Comparison of ENCODE assay signal across 19 cellular contexts in genomic region chr15:48334260-48334659, GRCh38. TPM values are rescaled to one million over a fixed set of nuclear protein-coding genes. Genes with fewer than 3 reads are reported as not detected.
DNase-seq lines count a peak whose midpoint lies in the region; ATAC-seq, FAIRE-seq and TF ChIP-seq lines count a peak whose summit lies in the region.
"Had no signal": no experiment of that assay in that cellular context is flagged by ENCODE, and none has a peak within 500 bp of the region (broad histone marks: within the 10 kb centered on the region; RNA-seq: fewer than 3 reads in every experiment).

No MANE protein-coding gene starts in this region.

- BruUV-seq in HepG2 (replicated peaks; lab: Mats Ljungman, UMichigan), result no TSS peak
- BruUV-seq in GM12878 (replicated peaks; lab: Mats Ljungman, UMichigan), result no TSS peak

- no peak overlapping the region for H2AFZ ChIP-seq in HepG2 (ENCODE audit: low read length)
- no peak overlapping the region for H2AFZ ChIP-seq in GM12878 (ENCODE audit: control insufficient read depth, low read depth, low read length)

- ATAC-seq in HepG2 (no peak), right lobe of liver (no peak), GM12878 (no peak), GM21528 (IDR thresholded peaks at IDR 0.05; ENCODE audit: low FRiP score, unreplicated experiment) (no peak)
- ATAC-seq: esophagus mucosa; left ventricle myocardium superior; naive thymus-derived CD4-positive, alpha-beta T cell; sciatic nerve; stimulated activated naive B cell treated with anti-CD40 and anti-IgM and Interleukin-4, amounts not matched to agents 10 μg/mL and 1 μg/mL and 100 μg/mL, for 72 hours; T-helper 17 cell had no signal

- H4K20me1 ChIP-seq in HepG2 (ENCODE audit: insufficient read depth, low read length) (no peaks in the 10 kb centered on the region), GM12878 (ENCODE audit: control insufficient read depth, insufficient read depth) (no peaks in the 10 kb centered on the region)

- TF ChIP-seq EP300 in HepG2 (IDR thresholded peaks at IDR 0.05; ENCODE audit: low read depth in 2 of 2, low read length in 2 of 2), result no peak
- no peak for TF ChIP-seq EP300 in HepG2 (CRISPR knock-in tag; IDR thresholded peaks at IDR 0.05; ENCODE audit: borderline replicate concordance)
- no peak for TF ChIP-seq EP300 in GM12878 (IDR thresholded peaks at IDR 0.05; ENCODE audit: borderline replicate concordance in 1 of 2, control insufficient read depth in 1 of 2, low read depth in 2 of 2, low read length in 2 of 2)

- SMC1A ChIA-PET in GM12878 (lab: Charles Lee; ENCODE audit: uncharacterized antibody, unreplicated experiment), result interaction anchor here (0.9 to 4.1 kb wide), 5 partner anchors 8 to 49 kb away, joined by 4 to 43 read pairs (median 6); no protein-coding TSS in a partner anchor

- TF ChIP-seq RAD21 in HepG2 (CRISPR knock-in tag; IDR thresholded peaks at IDR 0.05), result no peak
- no peak for TF ChIP-seq RAD21 in GM12878 (IDR thresholded peaks at IDR 0.05; ENCODE audit: insufficient read depth, low read depth, low read length)

- no peak overlapping the region for H3K4me2 ChIP-seq in HepG2 (ENCODE audit: low read depth, low read length)
- H3K4me2 ChIP-seq in GM12878 (ENCODE audit: control insufficient read depth, insufficient read depth), result peak overlapping the region; percentile 89; the same call in 1 of the 2 replicates

- H3K27me3 ChIP-seq in HepG2 (ENCODE audit: control insufficient read depth in 1 of 2, insufficient read depth in 2 of 2, low read length in 2 of 2) (no peaks in the 10 kb centered on the region; a peak in 1 of 5 replicates), right lobe of liver (no peaks in the 10 kb centered on the region), GM12878 (replicated peaks in 1 of 2; ENCODE audit: control insufficient read depth in 2 of 2, insufficient read depth in 2 of 2, low read length in 1 of 2) (no peaks in the 10 kb centered on the region)

- RAD21 ChIA-PET in GM12878 (lab: Charles Lee; ENCODE audit: unreplicated experiment), result interaction anchor here (1.1 to 3.7 kb wide), 4 partner anchors 9 to 49 kb away, joined by 3 to 23 read pairs (median 4); no protein-coding TSS in a partner anchor

- POLR2A ChIA-PET in HepG2 (lab: Yijun Ruan, JAX) (no interaction called here), GM12878 (lab: Charles Lee) (no interaction called here)

- peaks cover 38% of the 10 kb centered on the region for H3K4me1 ChIP-seq in HepG2 (ENCODE audit: insufficient read depth, low read length)
- H3K4me1 ChIP-seq in right lobe of liver, result peaks cover 0 to 10% (median 6%) of the 10 kb centered on the region in 4 donors
- H3K4me1 ChIP-seq in GM12878 (ENCODE audit: control insufficient read depth, insufficient read depth, low read length), result peaks cover 3% of the 10 kb centered on the region; the same call in 1 of the 2 replicates

- no peak overlapping the region for H3K4me3 ChIP-seq in HepG2 (replicated peaks in 1 of 3; ENCODE audit: insufficient read depth in 1 of 3, low read depth in 2 of 3, low read length in 3 of 3)
- no peak overlapping the region for H3K4me3 ChIP-seq in right lobe of liver
- H3K4me3 ChIP-seq in GM12878, result 0 out of 2 replicates have a peak overlapping the region, but pooled peaks have one; percentile 91

- intact Hi-C loops in HepG2 (cut with micrococcal nuclease; ENCODE audit: unreplicated experiment), result no loop called here
- intact Hi-C loops in right lobe of liver (cut with DNase I), result no loop called here
- intact Hi-C loops in GM12878 (cut with micrococcal nuclease; ENCODE audit: unreplicated experiment), result loop anchor here (10.0 kb wide), 1 partner anchor 1291 kb away; the partner anchor contains the start of genes DTWD1 and FAM227B

- CTCF ChIA-PET in HepG2 (lab: Yijun Ruan, JAX; ENCODE audit: low intra/inter-chr PET ratio, low total read pairs) (no interaction called here), GM12878 (lab: Yijun Ruan, JAX) (interaction anchor here (1.4 to 6.6 kb wide), 2 partner anchors 9 to 21 kb away, joined by 4 to 123 read pairs; no protein-coding TSS in a partner anchor)

- H3K9ac ChIP-seq in HepG2 (ENCODE audit: insufficient read depth, low read depth, low read length) (no peak overlapping the region), GM12878 (ENCODE audit: control insufficient read depth, insufficient read depth, low read length) (no peak overlapping the region)

- H3K9me3 ChIP-seq in HepG2 (ENCODE audit: low read length) (no peaks in the 10 kb centered on the region), right lobe of liver (no peaks in the 10 kb centered on the region), GM12878 (replicated peaks; ENCODE audit: control insufficient read depth, insufficient read depth, low read length) (no peaks in the 10 kb centered on the region)

- no peak for DNase-seq in HepG2 (ENCODE audit: low spot score)
- no peak for DNase-seq in right lobe of liver
- peak; percentile 67 for DNase-seq in NOMO-1 treated with DMSO at 0.1 percent for 48 hours (lab: John Stamatoyannopoulos, UW; ENCODE audit: unreplicated experiment)
- no peak for DNase-seq in GM12878 (ENCODE audit: low read depth, low spot score)
- no peak for DNase-seq in NK-92 treated with Interleukin-12 subunit alpha and Interleukin-12 subunit beta, amount 100 ng/mL, for 24 hours (lab: John Stamatoyannopoulos, UW)
- no peak for DNase-seq in occipital lobe (lab: John Stamatoyannopoulos, UW)
- DNase-seq in NCI-H345 treated with DMSO at 0.1 percent for 48 hours (lab: John Stamatoyannopoulos, UW; ENCODE audit: unreplicated experiment), result no peak
- DNase-seq: DMS79 treated with DMSO at 0.1 percent for 48 hours; left ventricle myocardium superior; naive thymus-derived CD4-positive, alpha-beta T cell; NCI-H2171; stimulated activated CD4-positive, alpha-beta T cell treated with anti-CD3 and anti-CD28 coated beads, Interleukin-4, amount 100 ng/mL, for 4 hours; stimulated activated naive B cell treated with anti-CD40 and anti-IgM and Interleukin-4, amounts not matched to agents 10 μg/mL and 1 μg/mL and 100 μg/mL, for 72 hours; T-helper 17 cell had no signal

- TF ChIP-seq POLR2A in HepG2 (IDR thresholded peaks at IDR 0.05; ENCODE audit: insufficient read depth in 1 of 2, low read depth in 2 of 2, low read length in 2 of 2), result no peak
- TF ChIP-seq POLR2A in right lobe of liver (IDR thresholded peaks at IDR 0.05), result no peak
- no peak for TF ChIP-seq POLR2A in GM12878 (IDR thresholded peaks at IDR 0.05; ENCODE audit: low read depth, low read length)

- WGBS in HepG2 (ENCODE audit: low lambda C conversion rate), result 83% methylated on average over 2 of the region's 2 CpGs
- WGBS in right lobe of liver (ENCODE audit: insufficient coverage, low coverage, low lambda C conversion rate, missing lambda C conversion rate), result 86% methylated on average over 2 of the region's 2 CpGs
- 76% methylated on average over 2 of the region's 2 CpGs for WGBS in GM12878 (ENCODE audit: insufficient coverage, insufficient replicate concordance, low lambda C conversion rate, missing lambda C conversion rate)

- in situ Hi-C loops in HepG2 (cut with HindIII; ENCODE audit: extremely low pct_ligation_motif_present, low pct_unique_long_range_greater_than_20kb) (no loop called here), GM12878 (cut with MboI) (loop anchor here (25.0 kb wide), 1 partner anchor 1278 kb away; the partner anchor contains the start of genes DTWD1 and FAM227B)

- H3K36me3 ChIP-seq in HepG2 (replicated peaks in 1 of 2; ENCODE audit: control insufficient read depth in 1 of 2, insufficient read depth in 2 of 2, low read length in 2 of 2) (peaks cover 0 to 26% of the 10 kb centered on the region in 2 experiments; a peak in 4 of 5 replicates), right lobe of liver (peaks cover 0 to 14% (median 3%) of the 10 kb centered on the region in 4 donors), GM12878 (ENCODE audit: control insufficient read depth in 2 of 2, insufficient read depth in 2 of 2, low read length in 1 of 2) (peaks cover 2 to 13% of the 10 kb centered on the region in 2 experiments)

- H3K79me2 ChIP-seq in HepG2 (ENCODE audit: insufficient read depth, low read length) (peaks cover 5% of the 10 kb centered on the region), GM12878 (ENCODE audit: control insufficient read depth, insufficient read depth, low read length) (peaks cover 56% of the 10 kb centered on the region)

- TF ChIP-seq CTCF in HepG2 (CRISPR knock-in tag; IDR thresholded peaks at IDR 0.05), result no peak
- no peak for TF ChIP-seq CTCF in right lobe of liver (IDR thresholded peaks at IDR 0.05)
- no peak; a peak in 1 of 6 replicates for TF ChIP-seq CTCF in GM12878 (IDR thresholded peaks at IDR 0.05 in 2 of 3, conservative IDR thresholded peaks at IDR 0.05 in 1 of 3; ENCODE audit: control insufficient read depth in 2 of 3, extremely low read depth in 1 of 3, insufficient read depth in 1 of 3, low read depth in 3 of 3, low read length in 3 of 3)

- no peak for FAIRE-seq in HepG2 (lab: Jason Lieb, UNC)
- FAIRE-seq in GM12878 (lab: Jason Lieb, UNC), result no peak
- FAIRE-seq: RCC 7860, urothelium cell line had no signal

- H3K27ac ChIP-seq in HepG2 (ENCODE audit: extremely low read length, insufficient read depth, low read length) (peak overlapping the region; percentile 16), right lobe of liver (no peak overlapping the region), GM12878 (ENCODE audit: control insufficient read depth, insufficient read depth) (no peak overlapping the region)

RNA-seq across cellular contexts. Expression of gene DUT, which starts 3.0 kb away (rescaled TPM):
- total RNA-seq in HepG2 (2016; rRNA removed; fragmentation: Illumina TruSeq; extraction: Trizol) (131 and 133 TPM in 2 replicates), right lobe of liver (10 to 100 TPM; 20.6 to 39.6 (median 34.2) TPM), GM12878 (2014; rRNA removed) (147 and 152 TPM in 2 replicates), GM12878 (2014; rRNA removed; fragmentation: Illumina TruSeq; extraction: Trizol) (96.8 and 108 TPM in 2 replicates), GM12878 (2021) (272 and 292 TPM in 2 replicates), occipital lobe (59.4 TPM)
- total RNA-seq in HepG2 (2016; cell fraction: cytosol; rRNA removed; fragmentation: Illumina TruSeq; extraction: Trizol; ENCODE audit: low read depth), result 31.3 and 34.5 TPM in 2 replicates
- 126 and 131 TPM in 2 replicates for total RNA-seq in HepG2 (2016; cell fraction: insoluble cytoplasmic fraction; rRNA removed; fragmentation: Illumina TruSeq; extraction: Trizol)
- total RNA-seq in HepG2 (2016; cell fraction: membrane; rRNA removed; fragmentation: Illumina TruSeq; extraction: Trizol), result 44.9 and 49.3 TPM in 2 replicates
- 51.1 and 57.3 TPM in 2 replicates for total RNA-seq in HepG2 (2016; cell fraction: nucleus; rRNA removed; fragmentation: Illumina TruSeq; extraction: Trizol)
- polyA plus RNA-seq in HepG2 (2011; rRNA removed) (27.8 and 36.7 TPM in 2 replicates), GM12878 (2011; rRNA removed) (147 and 250 TPM in 2 replicates), GM12878 (2014; fragmentation: Illumina TruSeq; extraction: Trizol) (142 and 146 TPM in 2 replicates), GM12878 (2014; fragmentation: Nextera tagmentation; extraction: Ambion mirVana) (10 to 100 TPM; 20.1 to 88.1 TPM), GM12878 (2014; rRNA removed) (159 and 161 TPM in 2 replicates), GM12878 (2016; fragmentation: Nextera tagmentation; extraction: Ambion mirVana) (100 to 1,000 TPM; 449 to 452 TPM)
- polyA plus RNA-seq in HepG2 (2011; cell fraction: cytosol; rRNA removed), result 24.2 and 29.8 TPM in 2 replicates
- polyA plus RNA-seq in HepG2 (2011; cell fraction: nucleus; rRNA removed), result 27.8 and 32.2 TPM in 2 replicates
- polyA plus RNA-seq in HepG2 (2012), result 29.9 and 67.3 TPM in 2 replicates
- 35.0 and 42.7 TPM in 2 replicates for polyA plus RNA-seq in HepG2 (2016; cell fraction: cytosol; fragmentation: Illumina TruSeq; extraction: Trizol; ENCODE audit: low read depth)
- 145 and 152 TPM in 2 replicates for polyA plus RNA-seq in HepG2 (2016; cell fraction: insoluble cytoplasmic fraction; fragmentation: Illumina TruSeq; extraction: Trizol; ENCODE audit: low read depth)
- 45.2 and 48.1 TPM in 2 replicates for polyA plus RNA-seq in HepG2 (2016; cell fraction: membrane; fragmentation: Illumina TruSeq; extraction: Trizol; ENCODE audit: low read depth)
- polyA plus RNA-seq in HepG2 (2016; cell fraction: nucleus; fragmentation: Illumina TruSeq; extraction: Trizol; ENCODE audit: insufficient read depth, low read depth), result 104 and 112 TPM in 2 replicates
- 4.1 and 20.6 TPM in 2 replicates for polyA minus RNA-seq in HepG2 (2011; rRNA and poly(A)+ RNA removed; ENCODE audit: low replicate concordance)
- polyA minus RNA-seq in HepG2 (2011; cell fraction: cytosol; rRNA and poly(A)+ RNA removed), result 19.6 and 24.6 TPM in 2 replicates
- polyA minus RNA-seq in HepG2 (2011; cell fraction: nucleus; rRNA and poly(A)+ RNA removed), result 13.9 and 16.2 TPM in 2 replicates
- total RNA-seq in GM12878 (2013; cell fraction: nucleolus; rRNA removed), result 38.2 and 45.6 TPM in 2 replicates
- 47.6 TPM for polyA plus RNA-seq in GM12878 (2011; ENCODE audit: low read depth)
- 82.4 and 152 TPM in 2 replicates for polyA plus RNA-seq in GM12878 (2011; cell fraction: cytosol; rRNA removed)
- polyA plus RNA-seq in GM12878 (2011; cell fraction: nucleus; rRNA removed), result 105 and 132 TPM in 2 replicates
- 102 and 137 TPM in 2 replicates for polyA plus RNA-seq in GM12878 (2012)
- polyA minus RNA-seq in GM12878 (2011; rRNA and poly(A)+ RNA removed), result 10.9 and 17.7 TPM in 2 replicates
- 38.2 and 48.6 TPM in 2 replicates for polyA minus RNA-seq in GM12878 (2011; cell fraction: cytosol; rRNA and poly(A)+ RNA removed)
- 31.1 and 42.7 TPM in 2 replicates for polyA minus RNA-seq in GM12878 (2011; cell fraction: nucleus; rRNA and poly(A)+ RNA removed)

Comparison
In these comparisons a context has a peak if more than half of its experiments do, and no peak if none do; other contexts are left out.
1. Of the 75 proteins assayed by ChIP-seq in both HepG2 and GM12878: peak only in HepG2: CEBPB; only in GM12878: none; in both: none; in neither: 74.